Comparison of ENCODE assay signal across 15 cellular contexts in genomic region chr20:48359692-48360337, GRCh38.
DNase-seq lines count a peak whose midpoint lies in the region; ATAC-seq and TF ChIP-seq lines count a peak whose summit lies in the region.
"Had no signal": no experiment of that assay in that cellular context is flagged by ENCODE, and none has a peak within 500 bp of the region (broad histone marks: within the 10 kb centered on the region; RNA-seq: fewer than 3 reads in every experiment).

No MANE protein-coding gene starts in this region.

- TF ChIP-seq POLR2A in esophagus squamous epithelium (IDR thresholded peaks at IDR 0.05): no peak

- ATAC-seq in GM21515 (IDR thresholded peaks at IDR 0.05; ENCODE audit: unreplicated experiment): peak; percentile 62
- peak; percentile 70 for ATAC-seq in HG03354 (IDR thresholded peaks at IDR 0.05; ENCODE audit: poor library complexity, severe bottlenecking, unreplicated experiment)
- no peak for ATAC-seq in HG03457 (IDR thresholded peaks at IDR 0.05; ENCODE audit: unreplicated experiment)
- ATAC-seq in psoas muscle: no peak

- DNase-seq in GM13977 (ENCODE audit: low spot score) (peak; percentile 58), kidney tubule cell (ENCODE audit: low spot score) (peak; percentile 42), psoas muscle (no peak), esophagus squamous epithelium (lab: John Stamatoyannopoulos, UW) (no peak), GM03348 (ENCODE audit: low spot score) (no peak)
- DNase-seq: activated CD4-positive, alpha-beta T cell treated with anti-CD3 and anti-CD28 coated beads, Interleukin-2, amount 50 U/mL, for 4 hours; amygdala; DMS 273 treated with DMSO at 0.1 percent for 48 hours; HCEC 1CT; kidney; NCI-H1092 had no signal

- H3K27ac ChIP-seq in psoas muscle: no peak overlapping the region
- no peak overlapping the region for H3K27ac ChIP-seq in esophagus squamous epithelium
- H3K27ac ChIP-seq: parathyroid adenoma had no signal

- intact Hi-C loops in psoas muscle (cut with DNase I): no loop called here
- intact Hi-C loops in esophagus squamous epithelium (cut with DNase I): no loop called here

- in situ Hi-C loops in GM13977 (cut with MboI; ENCODE audit: low pct_unique_long_range_greater_than_20kb, low sequenced_read_pairs, unreplicated experiment): no loop called here

- H3K4me3 ChIP-seq in psoas muscle (no peak overlapping the region), esophagus squamous epithelium (no peak overlapping the region)

- H3K9me3 ChIP-seq in psoas muscle (no peaks in the 10 kb centered on the region), esophagus squamous epithelium (no peaks in the 10 kb centered on the region)

- H3K27me3 ChIP-seq in psoas muscle (ENCODE audit: insufficient read depth in 3 of 3, low read length in 2 of 3): peaks cover 0 to 1% (median 0%) of the 10 kb centered on the region in 3 donors
- H3K27me3 ChIP-seq in esophagus squamous epithelium: peaks cover 0 to 4% (median 0%) of the 10 kb centered on the region in 4 donors

- 48 to 53% (median 52%) methylated on average over 13 to 17 of the region's 17 CpGs for WGBS in psoas muscle, 3 donors
- 33 to 41% methylated on average over 11 to 17 of the region's 17 CpGs for WGBS in esophagus squamous epithelium, 2 donors

- H3K36me3 ChIP-seq in psoas muscle (ENCODE audit: insufficient read depth in 1 of 2, low read depth in 1 of 2): no peaks in the 10 kb centered on the region
- H3K36me3 ChIP-seq in esophagus squamous epithelium: no peaks in the 10 kb centered on the region

- H3K4me1 ChIP-seq in psoas muscle (no peaks in the 10 kb centered on the region), esophagus squamous epithelium (no peaks in the 10 kb centered on the region)
- H3K4me1 ChIP-seq: parathyroid adenoma had no signal

- TF ChIP-seq CTCF in GM13977 (IDR thresholded peaks at IDR 0.05; ENCODE audit: extremely low read depth, insufficient read depth, missing control alignments) (no peak), psoas muscle (IDR thresholded peaks at IDR 0.05) (no peak), esophagus squamous epithelium (IDR thresholded peaks at IDR 0.05) (no peak)

Comparison
In these comparisons a context has a peak if more than half of its experiments do, and no peak if none do; other contexts are left out.
1. DNase-seq: peak in GM13977 (single experiment) and kidney tubule cell (single experiment); none in psoas muscle (0 of 2), esophagus squamous epithelium (single experiment) and GM03348 (single experiment).
2. ATAC-seq: peak in GM21515 (single experiment) and HG03354 (single experiment); none in HG03457 (single experiment) and psoas muscle (0 of 4).